Comparison of ENCODE assay signal across 28 cellular contexts in the genomic region with DNA sequence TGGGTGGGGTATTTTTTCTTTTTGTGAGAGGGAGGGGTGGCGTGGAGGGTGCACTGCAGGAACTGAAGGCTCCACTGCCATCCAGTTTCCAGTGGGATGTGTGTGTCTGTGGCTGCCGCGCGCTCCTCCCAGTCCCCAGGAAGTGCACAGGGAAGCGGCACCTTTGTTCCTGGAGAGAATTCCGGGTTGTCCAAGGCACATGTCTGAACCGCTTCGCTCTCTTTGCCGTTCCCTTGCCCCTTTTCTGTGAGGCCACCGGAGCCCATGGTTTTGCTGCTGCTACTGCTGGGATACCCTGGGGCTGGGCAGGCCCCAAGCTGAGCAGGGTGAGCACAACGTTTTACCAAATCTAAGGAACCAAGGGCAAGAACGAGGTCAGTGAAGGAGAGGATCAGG. TPM values are rescaled to one million over a fixed set of nuclear protein-coding genes. Genes with fewer than 3 reads are reported as not detected.
DNase-seq lines count a peak whose midpoint lies in the region; ATAC-seq and TF ChIP-seq lines count a peak whose summit lies in the region.
"Had no signal": no experiment of that assay in that cellular context is flagged by ENCODE, and none has a peak within 500 bp of the region (broad histone marks: within the 10 kb centered on the region; RNA-seq: fewer than 3 reads in every experiment).

No MANE protein-coding gene starts in this region.

- peak overlapping the region; percentile 73 for H3K4me3 ChIP-seq in Karpas-422 (ENCODE audit: low read length)
- H3K4me3 ChIP-seq: breast epithelium, right lobe of liver, tibial artery had no signal

- H3K4me2 ChIP-seq in Karpas-422 (ENCODE audit: low read depth, low read length, poor library complexity, severe bottlenecking), result peak overlapping the region; percentile 88
- H3K4me2 ChIP-seq: KMS-11 had no signal

- ATAC-seq in left ventricle myocardium superior (no peak), left cardiac atrium (no peak), GM21367 (IDR thresholded peaks at IDR 0.05; ENCODE audit: unreplicated experiment) (no peak)
- ATAC-seq: foreskin keratinocyte, right lobe of liver had no signal

- no peaks in the 10 kb centered on the region for H3K9me2 ChIP-seq in Karpas-422 (replicated peaks; ENCODE audit: insufficient read depth, low read length)

- H3K27ac Mint-ChIP-seq in glutamatergic neuron (ENCODE audit: unreplicated experiment), result no peak overlapping the region
- H3K27ac Mint-ChIP-seq: stimulated activated naive CD8-positive, alpha-beta T cell treated with anti-CD3 and anti-CD28 coated beads, Interleukin-15, Interleukin-2, amounts not matched to agents 100 ng/mL and 50 ng/mL, for 24 hours had no signal

- TF ChIP-seq CTCF in glutamatergic neuron (IDR thresholded peaks at IDR 0.05; ENCODE audit: partially characterized antibody, unreplicated experiment), result no peak

- H3K79me2 ChIP-seq in Karpas-422 (ENCODE audit: low read length), result peaks cover 6% of the 10 kb centered on the region

- H3K9me3 Mint-ChIP-seq in glutamatergic neuron (ENCODE audit: unreplicated experiment), result peaks cover 6% of the 10 kb centered on the region
- H3K9me3 Mint-ChIP-seq: neural crest cell; stimulated activated naive CD8-positive, alpha-beta T cell treated with anti-CD3 and anti-CD28 coated beads, Interleukin-15, Interleukin-2, amounts not matched to agents 100 ng/mL and 50 ng/mL, for 24 hours had no signal

- no peaks in the 10 kb centered on the region for H3K9me3 ChIP-seq in Karpas-422 (ENCODE audit: low read length)
- H3K9me3 ChIP-seq: breast epithelium, right lobe of liver, tibial artery had no signal

- H3K36me3 ChIP-seq in Karpas-422 (ENCODE audit: insufficient read depth, low read length), result no peaks in the 10 kb centered on the region
- H3K36me3 ChIP-seq: breast epithelium had no signal

- intact Hi-C loops in left ventricle myocardium superior (cut with micrococcal nuclease) (no loop called here), left cardiac atrium (cut with DNase I) (no loop called here)

- peaks cover 3% of the 10 kb centered on the region for H3K27me3 Mint-ChIP-seq in glutamatergic neuron (ENCODE audit: unreplicated experiment)
- H3K27me3 Mint-ChIP-seq: stimulated activated naive CD8-positive, alpha-beta T cell treated with anti-CD3 and anti-CD28 coated beads, Interleukin-15, Interleukin-2, amounts not matched to agents 100 ng/mL and 50 ng/mL, for 24 hours had no signal

- no peak overlapping the region for H3K4me3 Mint-ChIP-seq in glutamatergic neuron (ENCODE audit: unreplicated experiment)
- H3K4me3 Mint-ChIP-seq: neural crest cell; stimulated activated naive CD8-positive, alpha-beta T cell treated with anti-CD3 and anti-CD28 coated beads, Interleukin-15, Interleukin-2, amounts not matched to agents 100 ng/mL and 50 ng/mL, for 24 hours had no signal

- no peak overlapping the region for H2AFZ ChIP-seq in Karpas-422 (ENCODE audit: low read length)

- H3K36me3 Mint-ChIP-seq in glutamatergic neuron (ENCODE audit: unreplicated experiment), result peaks cover 15% of the 10 kb centered on the region

- no peaks in the 10 kb centered on the region for H3K27me3 ChIP-seq in Karpas-422 (ENCODE audit: low read length)
- H3K27me3 ChIP-seq: breast epithelium, foreskin keratinocyte, right lobe of liver, tibial artery had no signal

- DNase-seq in left ventricle myocardium superior, result peak; percentile 2
- no peak for DNase-seq in left cardiac atrium
- peak; percentile 47 for DNase-seq in Karpas-422
- peak; percentile 15 for DNase-seq in glutamatergic neuron
- no peak for DNase-seq in MV-4-11 (lab: John Stamatoyannopoulos, UW)
- DNase-seq in mesenteric fat pad (ENCODE audit: low spot score), result no peak
- DNase-seq in retina, result no peak
- DNase-seq: activated gamma-delta T cell treated with Interleukin-2 at 50 U/mL for 16 hours; effector CD8-positive, alpha-beta T cell; foreskin keratinocyte; GDM1; hypothalamus; NCI-H1048; NCI-H187 treated with DMSO at 0.1 percent for 48 hours; NCI-H526 treated with DMSO at 0.1 percent for 48 hours; RPMI8226; tibial artery had no signal

- peak overlapping the region; percentile 92 for H3K27ac ChIP-seq in Karpas-422 (ENCODE audit: low read length)
- H3K27ac ChIP-seq: breast epithelium, foreskin keratinocyte, KMS-11, right lobe of liver, tibial artery, VCaP had no signal

- H3K4me1 Mint-ChIP-seq in glutamatergic neuron (ENCODE audit: low read depth, unreplicated experiment), result peaks cover 9% of the 10 kb centered on the region

- peak overlapping the region; percentile 75 for H3K9ac ChIP-seq in Karpas-422 (ENCODE audit: low read length)
- H3K9ac ChIP-seq: KMS-11 had no signal

- H3K4me1 ChIP-seq in Karpas-422 (ENCODE audit: low read length), result peaks cover 37% of the 10 kb centered on the region
- H3K4me1 ChIP-seq: breast epithelium, right lobe of liver had no signal

- H4K20me1 ChIP-seq in Karpas-422 (ENCODE audit: insufficient read depth, low read depth, low read length), result no peaks in the 10 kb centered on the region

RNA-seq across cellular contexts. Expression of a gene that starts 19.5 kb away (rescaled TPM):
- total RNA-seq in left ventricle myocardium superior (22.5 TPM), left cardiac atrium (10 to 100 TPM; 14.9 to 16.2 TPM), glutamatergic neuron (ENCODE audit: unreplicated experiment) (29.3 TPM), mesenteric fat pad (24.1 TPM)
- 30.4 and 49.4 TPM in 2 replicates for total RNA-seq in Karpas-422 (2014; rRNA removed; shearing (Covaris generic); ENCODE audit: low replicate concordance)

RNA-seq across cellular contexts. Expression of a gene that starts 58.4 kb away (rescaled TPM):
- total RNA-seq in left ventricle myocardium superior, result not detected
- under 1 TPM in 1 of 2 donors, not detected in 1; 0.09 TPM for total RNA-seq in left cardiac atrium
- total RNA-seq in Karpas-422 (2014; rRNA removed; shearing (Covaris generic); ENCODE audit: low replicate concordance), result 0.11 TPM in 1 of 2 replicates, not detected in the other
- 12.6 TPM for total RNA-seq in glutamatergic neuron (ENCODE audit: unreplicated experiment)
- total RNA-seq in mesenteric fat pad, result not detected
- total RNA-seq: breast epithelium; esophagus mucosa; foreskin keratinocyte; HT-29; lower leg skin; neural crest cell; T-helper 2 cell treated with Interferon-gamma antibody and Interleukin-4, amounts not matched to agents 100 ng/mL and 5 ng/mL, for 36 hours had no signal

Comparison
In these comparisons a context has a peak if more than half of its experiments do, and no peak if none do; other contexts are left out.
1. DNase-seq: peak in left ventricle myocardium superior (single experiment), Karpas-422 (single experiment) and glutamatergic neuron (single experiment); none in left cardiac atrium (single experiment), MV-4-11 (single experiment), mesenteric fat pad (single experiment) and retina (single experiment).
2. RNA of a gene that starts 58.4 kb away (total RNA-seq): 12.6 TPM in glutamatergic neuron (single experiment); not detected in left ventricle myocardium superior (single experiment), 0.09 TPM in left cardiac atrium, not detected in mesenteric fat pad (single experiment) and 0.11 TPM in Karpas-422; every median in the first group is over 10 times any median in the second.